ENCODE assay signal across 8 cellular contexts in genomic region chr2:138502253-138503086, GRCh38. TPM values are rescaled to one million over a fixed set of nuclear protein-coding genes. Genes with fewer than 3 reads are reported as not detected.
A peak's percentile ranks its signal among the peaks of the same experiment; 100 is the strongest.
DNase-seq lines count a peak whose midpoint lies in the region; ATAC-seq and TF ChIP-seq lines count a peak whose summit lies in the region.

No MANE protein-coding gene starts in this region.

- CTCF ChIA-PET in PC-9 (lab: Charles Lee), result interaction anchor here (0.6 kb wide), 1 partner anchor 120 kb away, joined by 3 read pairs; no protein-coding TSS in a partner anchor

- TF ChIP-seq CTCF in HFF-Myc (IDR thresholded peaks at IDR 0.05; ENCODE audit: low read depth, low read length, missing control alignments), result no peak
- TF ChIP-seq CTCF in PC-9 (conservative IDR thresholded peaks at IDR 0.05), result 0 out of 2 replicates have a peak, but pooled peaks have one; percentile 5
- no peak for TF ChIP-seq CTCF in chondrocyte (IDR thresholded peaks at IDR 0.05)
- TF ChIP-seq CTCF in right lobe of liver (IDR thresholded peaks at IDR 0.05), result no peak
- TF ChIP-seq CTCF in thyroid gland (IDR thresholded peaks at IDR 0.05), result no peak

- BruUV-seq in PC-9 (replicated peaks; lab: Mats Ljungman, UMichigan), result TSS peak; percentile 46

- H3K9me2 ChIP-seq in PC-9 (ENCODE audit: insufficient read depth), result 0 out of 2 replicates have a peak, but pooled peaks cover 4% of the 10 kb centered on the region

- H3K27ac ChIP-seq in PC-9 (peak overlapping the region; percentile 62), right lobe of liver (peak overlapping the region; percentile 82 to 93 (median 90)), thyroid gland (peak overlapping the region; percentile 75 to 89 (median 89))

- H3K36me3 Mint-ChIP-seq in chondrocyte (ENCODE audit: low read depth), result peaks cover 1% of the 10 kb centered on the region

- peaks cover 22% of the 10 kb centered on the region; the same call in 1 of the 2 replicates for H3F3A ChIP-seq in PC-9 (ENCODE audit: insufficient read depth, low read depth)

- no peaks in the 10 kb centered on the region for H3K27me3 Mint-ChIP-seq in chondrocyte (ENCODE audit: low read depth)

- H3K4me3 Mint-ChIP-seq in chondrocyte (ENCODE audit: unreplicated experiment), result peak overlapping the region; percentile 100

- peak overlapping the region; percentile 98 for H3K27ac Mint-ChIP-seq in chondrocyte (ENCODE audit: unreplicated experiment)

- POLR2A ChIA-PET in PC-9 (lab: Charles Lee; ENCODE audit: unreplicated experiment), result interaction anchor here (0.7 kb wide), 1 partner anchor 1483 kb away, joined by 18 read pairs; no protein-coding TSS in a partner anchor

- H3K36me3 ChIP-seq in PC-9 (ENCODE audit: low read depth), result no peaks in the 10 kb centered on the region
- no peaks in the 10 kb centered on the region for H3K36me3 ChIP-seq in right lobe of liver
- no peaks in the 10 kb centered on the region for H3K36me3 ChIP-seq in thyroid gland

- no peaks in the 10 kb centered on the region for H3K27me3 ChIP-seq in PC-9 (ENCODE audit: insufficient read depth, low read depth)
- no peaks in the 10 kb centered on the region for H3K27me3 ChIP-seq in right lobe of liver
- no peaks in the 10 kb centered on the region for H3K27me3 ChIP-seq in thyroid gland

- peaks cover 49% of the 10 kb centered on the region for H3K4me1 Mint-ChIP-seq in chondrocyte (ENCODE audit: low read depth)

- H3K4me3 ChIP-seq in HFF-Myc (replicated peaks; ENCODE audit: low read depth, low read length), result peak overlapping the region; percentile 76
- peak overlapping the region; percentile 61 for H3K4me3 ChIP-seq in PC-9
- H3K4me3 ChIP-seq in right lobe of liver, result peak overlapping the region; percentile 87 to 95 (median 91)
- H3K4me3 ChIP-seq in thyroid gland (replicated peaks in 1 of 3), result peak overlapping the region; percentile 61 to 92 (median 80)

- DNase-seq in GM03348 (ENCODE audit: low spot score) (peak; percentile 13), HFF-Myc (ENCODE audit: extremely low read depth, low read depth) (no peak), PC-9 (no peak), chondrocyte (ENCODE audit: low spot score) (no peak), right lobe of liver (no peak), thyroid gland (no peak), NCI-H2227 (lab: John Stamatoyannopoulos, UW; ENCODE audit: unreplicated experiment) (no peak), ureter (ENCODE audit: low spot score) (no peak)

- H3K9me3 Mint-ChIP-seq in chondrocyte (ENCODE audit: low read depth), result no peaks in the 10 kb centered on the region

- H3K9me3 ChIP-seq in PC-9 (ENCODE audit: insufficient read depth, low read depth) (no peaks in the 10 kb centered on the region), right lobe of liver (no peaks in the 10 kb centered on the region), thyroid gland (no peaks in the 10 kb centered on the region)

- ATAC-seq in right lobe of liver, result peak; percentile 6 to 33 (median 16)

- TF ChIP-seq POLR2A in right lobe of liver (IDR thresholded peaks at IDR 0.05) (no peak), thyroid gland (IDR thresholded peaks at IDR 0.05) (no peak)

- peaks cover 57% of the 10 kb centered on the region for H3K79me2 ChIP-seq in PC-9 (ENCODE audit: low read depth)

- 1% methylated on average over 25 of the region's 26 CpGs for WGBS in right lobe of liver (ENCODE audit: insufficient coverage, low coverage, low lambda C conversion rate, missing lambda C conversion rate)
- 4 to 5% methylated on average over 26 of the region's 26 CpGs for WGBS in thyroid gland, 2 donors

- H3K4me1 ChIP-seq in PC-9 (replicated peaks; ENCODE audit: insufficient read depth) (peaks cover 41% of the 10 kb centered on the region), right lobe of liver (peaks cover 0 to 40% (median 16%) of the 10 kb centered on the region in 4 donors), thyroid gland (peaks cover 25 to 43% of the 10 kb centered on the region in 2 donors)

- intact Hi-C loops in PC-9 (cut with micrococcal nuclease; ENCODE audit: unreplicated experiment) (loop anchor here (5.0 to 10.0 kb wide), 4 partner anchors 80 to 540 kb away; partner anchors contain the start of genes HNMT and NXPH2), right lobe of liver (cut with DNase I) (no loop called here), thyroid gland (cut with DNase I) (no loop called here)

- H3K4me2 ChIP-seq in PC-9, result peak overlapping the region; percentile 92

- no peaks in the 10 kb centered on the region; the same call in 1 of the 2 replicates for H4K20me1 ChIP-seq in PC-9 (ENCODE audit: insufficient read depth)

- H2AFZ ChIP-seq in PC-9, result peak overlapping the region; percentile 88

RNA-seq across cellular contexts. Expression of gene SPOPL, which starts 0.9 kb away (rescaled TPM):
- 20.6 and 21.0 TPM in 2 replicates for total RNA-seq in PC-9 (2021)
- 9.9 to 16.2 TPM (median 14.7 TPM) in 3 replicates for total RNA-seq in chondrocyte
- 10 to 100 TPM; 10.6 to 14.8 (median 12.3) TPM for total RNA-seq in right lobe of liver
- 10 to 100 TPM; 18.0 to 32.7 (median 24.0) TPM for total RNA-seq in thyroid gland
- 31.4 TPM for total RNA-seq in ureter
